In the genomic region with DNA sequence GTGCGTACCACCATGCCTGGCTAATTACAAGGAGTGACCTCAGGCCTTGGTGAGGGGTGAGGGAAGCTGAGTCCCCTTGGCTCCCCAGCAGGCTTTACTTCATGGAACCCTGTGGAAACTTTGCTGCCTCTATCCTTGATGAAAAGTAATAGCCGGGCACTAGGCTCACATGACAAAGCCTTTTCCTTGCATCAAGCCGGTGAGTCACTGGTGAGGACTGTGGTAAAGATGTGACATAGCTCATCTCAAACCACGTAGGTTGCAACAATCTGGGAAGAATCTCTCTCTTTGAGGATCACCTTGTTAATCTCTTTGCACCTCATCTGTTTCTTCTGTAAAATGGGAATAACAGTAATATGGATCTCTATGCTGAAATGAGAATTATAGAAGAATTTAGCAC, we compare ENCODE assay signal across 17 cellular contexts.
DNase-seq lines count a peak whose midpoint lies in the region; TF ChIP-seq lines count a peak whose summit lies in the region.
"Had no signal": no experiment of that assay in that cellular context is flagged by ENCODE, and none has a peak within 500 bp of the region (broad histone marks: within the 10 kb centered on the region; RNA-seq: fewer than 3 reads in every experiment).

No MANE protein-coding gene starts in this region.

- DNase-seq in AG08395 (ENCODE audit: low spot score) (peak; percentile 56), HS-5 (ENCODE audit: low read depth) (peak; percentile 53), SW480 (ENCODE audit: low spot score) (peak; percentile 80), iris pigment epithelial cell (ENCODE audit: low read depth) (peak; percentile 49), erythroblast (lab: John Stamatoyannopoulos, UW) (no peak), SHP77 treated with DMSO at 0.1 percent for 48 hours (lab: John Stamatoyannopoulos, UW) (no peak), amygdala (lab: John Stamatoyannopoulos, UW) (no peak), GF-D8 (lab: John Stamatoyannopoulos, UW) (no peak)
- DNase-seq: activated CD4-positive, alpha-beta memory T cell treated with anti-CD3 and anti-CD28 coated beads for 36 hours; dermis blood vessel endothelial cell; H7; NCI-H2029 treated with DMSO at 0.1 percent for 48 hours; NCI-H774; right lobe of liver; SIG-M5; stimulated activated CD4-positive, alpha-beta T cell treated with anti-CD3 and anti-CD28 coated beads, Interleukin-4, amount 100 ng/mL, for 24 hours; upper lobe of left lung had no signal

- TF ChIP-seq POLR2A in erythroblast (IDR thresholded peaks at IDR 0.05; ENCODE audit: low read length): no peak

Comparison
In these comparisons a context has a peak if more than half of its experiments do, and no peak if none do; other contexts are left out.
1. DNase-seq: peak in AG08395 (single experiment), HS-5 (single experiment), SW480 (single experiment) and iris pigment epithelial cell (single experiment); none in erythroblast (0 of 2), SHP77 treated with DMSO at 0.1 percent for 48 hours (single experiment), amygdala (0 of 56) and GF-D8 (single experiment).